In genomic region chr7:155963356-155963755, GRCh38 we compare ENCODE assay signal across 19 cellular contexts.
A peak's percentile ranks its signal among the peaks of the same experiment; 100 is the strongest.
DNase-seq lines count a peak whose midpoint lies in the region; ATAC-seq and TF ChIP-seq lines count a peak whose summit lies in the region.
"Had no signal": no experiment of that assay in that cellular context is flagged by ENCODE, and none has a peak within 500 bp of the region (broad histone marks: within the 10 kb centered on the region; RNA-seq: fewer than 3 reads in every experiment).

No MANE protein-coding gene starts in this region.

- no peaks in the 10 kb centered on the region for H3K4me1 ChIP-seq in endodermal cell (ENCODE audit: control insufficient read depth, insufficient read depth, low read length)
- no peaks in the 10 kb centered on the region for H3K4me1 ChIP-seq in sigmoid colon
- H3K4me1 ChIP-seq: BE2C had no signal

- TF ChIP-seq POLR2A in sigmoid colon (IDR thresholded peaks at IDR 0.05): no peak

- DNase-seq in activated CD8-positive, alpha-beta memory T cell treated with anti-CD3 and anti-CD28 coated beads, Interleukin-2, amount 50 U/mL, for 48 hours: peak; percentile 44
- DNase-seq in activated CD8-positive, alpha-beta memory T cell treated with anti-CD3 and anti-CD28 coated beads, Interleukin-2, amount 50 U/mL, for 4 hours: no peak
- DNase-seq in Calu3 (no peak), endodermal cell (peak; percentile 28), sigmoid colon (peak; percentile 45), medulla oblongata (ENCODE audit: extremely low spot score) (no peak)
- no peak for DNase-seq in activated CD4-positive, alpha-beta T cell treated with anti-CD3 and anti-CD28 coated beads for 36 hours
- DNase-seq: 8988T, ACHN, BE2C, NCI-H1048, NCI-H1417, NCI-H1694, NCI-H2029 treated with DMSO at 0.1 percent for 48 hours, NCI-H2227 treated with DMSO at 0.1 percent for 48 hours, NCI-H526 treated with DMSO at 0.1 percent for 48 hours, PC-9 had no signal

- peak overlapping the region; percentile 90 for H3K27ac Mint-ChIP-seq in Calu3 (ENCODE audit: unreplicated experiment)
- H3K27ac Mint-ChIP-seq in endodermal cell: no peak overlapping the region
- no peak overlapping the region for H3K27ac Mint-ChIP-seq in activated CD4-positive, alpha-beta T cell treated with anti-CD3 and anti-CD28 coated beads for 36 hours

- TF ChIP-seq EP300 in sigmoid colon (IDR thresholded peaks at IDR 0.05): no peak

- H3K27me3 Mint-ChIP-seq in Calu3 (ENCODE audit: unreplicated experiment): no peaks in the 10 kb centered on the region
- peaks cover 2% of the 10 kb centered on the region for H3K27me3 Mint-ChIP-seq in endodermal cell (ENCODE audit: insufficient read depth)
- peaks cover 18% of the 10 kb centered on the region for H3K27me3 Mint-ChIP-seq in activated CD4-positive, alpha-beta T cell treated with anti-CD3 and anti-CD28 coated beads for 36 hours

- TF ChIP-seq CTCF in Calu3 (IDR thresholded peaks at IDR 0.05; ENCODE audit: unreplicated experiment): no peak
- no peak for TF ChIP-seq CTCF in endodermal cell (conservative IDR thresholded peaks at IDR 0.05)
- TF ChIP-seq CTCF in sigmoid colon (IDR thresholded peaks at IDR 0.05): no peak

- H3K36me3 ChIP-seq in endodermal cell (ENCODE audit: control insufficient read depth, insufficient read depth, low read length) (no peaks in the 10 kb centered on the region), sigmoid colon (no peaks in the 10 kb centered on the region)
- H3K36me3 ChIP-seq: BE2C had no signal

- POLR2A ChIA-PET in activated CD4-positive, alpha-beta T cell treated with anti-CD3 and anti-CD28 coated beads for 36 hours (lab: Charles Lee): interaction anchor here (1.0 kb wide), 1 partner anchor 33 kb away, joined by 3 read pairs; no protein-coding TSS in a partner anchor

- H3K36me3 Mint-ChIP-seq in Calu3 (ENCODE audit: insufficient read depth, unreplicated experiment) (peaks cover 19% of the 10 kb centered on the region), endodermal cell (ENCODE audit: low read depth) (no peaks in the 10 kb centered on the region)
- H3K36me3 Mint-ChIP-seq in activated CD4-positive, alpha-beta T cell treated with anti-CD3 and anti-CD28 coated beads for 36 hours (ENCODE audit: low read depth): no peaks in the 10 kb centered on the region

- CTCF ChIA-PET in Calu3 (lab: Charles Lee): no interaction called here
- CTCF ChIA-PET in activated CD4-positive, alpha-beta T cell treated with anti-CD3 and anti-CD28 coated beads for 36 hours (lab: Charles Lee): no interaction called here

- 95 to 100% methylated on average over 2 to 8 of the region's 8 CpGs for WGBS in endodermal cell (ENCODE audit: insufficient coverage in 1 of 2, insufficient read length in 1 of 2), 2 experiments
- 89 to 93% methylated on average over 8 of the region's 8 CpGs for WGBS in sigmoid colon, 2 donors

- no peaks in the 10 kb centered on the region for H3K9me3 ChIP-seq in endodermal cell (ENCODE audit: control insufficient read depth, low read length)
- H3K9me3 ChIP-seq in sigmoid colon: no peaks in the 10 kb centered on the region
- H3K9me3 ChIP-seq: BE2C had no signal

- H3K4me1 Mint-ChIP-seq in Calu3 (ENCODE audit: low read depth, unreplicated experiment) (peaks cover 11% of the 10 kb centered on the region), endodermal cell (no peaks in the 10 kb centered on the region)
- H3K4me1 Mint-ChIP-seq in activated CD4-positive, alpha-beta T cell treated with anti-CD3 and anti-CD28 coated beads for 36 hours: peaks cover 28% of the 10 kb centered on the region

- BruUV-seq in Calu3 (replicated peaks; lab: Mats Ljungman, UMichigan): no TSS peak

- H3K27ac ChIP-seq in endodermal cell (ENCODE audit: low read depth, low read length) (no peak overlapping the region), sigmoid colon (no peak overlapping the region)

- H3K27me3 ChIP-seq in endodermal cell (ENCODE audit: control insufficient read depth, insufficient read depth, low read length, poor library complexity, severe bottlenecking): no peaks in the 10 kb centered on the region
- peaks cover 0 to 5% (median 0%) of the 10 kb centered on the region in 3 donors for H3K27me3 ChIP-seq in sigmoid colon

- H3K4me3 ChIP-seq in endodermal cell (ENCODE audit: low read length) (no peak overlapping the region), sigmoid colon (no peak overlapping the region)
- H3K4me3 ChIP-seq: PC-9 had no signal

- no peak overlapping the region for H3K9ac ChIP-seq in endodermal cell (ENCODE audit: extremely low read depth, low read length, poor library complexity, severe bottlenecking)

- H3K9me3 Mint-ChIP-seq in Calu3 (ENCODE audit: low read depth, unreplicated experiment): no peaks in the 10 kb centered on the region
- no peaks in the 10 kb centered on the region for H3K9me3 Mint-ChIP-seq in endodermal cell
- no peaks in the 10 kb centered on the region for H3K9me3 Mint-ChIP-seq in activated CD4-positive, alpha-beta T cell treated with anti-CD3 and anti-CD28 coated beads for 36 hours (ENCODE audit: low read depth)

- intact Hi-C loops in Calu3 (cut with micrococcal nuclease; ENCODE audit: unreplicated experiment): no loop called here
- intact Hi-C loops in sigmoid colon (cut with DNase I): no loop called here
- intact Hi-C loops in activated CD4-positive, alpha-beta T cell treated with anti-CD3 and anti-CD28 coated beads for 36 hours (cut with DNase I, micrococcal nuclease): loop anchor here (2.0 to 10.0 kb wide), 5 partner anchors 17 to 1531 kb away; partner anchors contain the start of gene RBM33 (in 1 of the 2)

- H3K4me3 Mint-ChIP-seq in Calu3 (ENCODE audit: low read depth, unreplicated experiment) (peak overlapping the region; percentile 4), endodermal cell (no peak overlapping the region)
- H3K4me3 Mint-ChIP-seq in activated CD4-positive, alpha-beta T cell treated with anti-CD3 and anti-CD28 coated beads for 36 hours: no peak overlapping the region

- no peak for ATAC-seq in GM21723 (IDR thresholded peaks at IDR 0.05; ENCODE audit: unreplicated experiment)
- ATAC-seq in activated CD4-positive, alpha-beta T cell treated with anti-CD3 and anti-CD28 coated beads for 36 hours: no peak
- ATAC-seq: Right ventricle myocardium inferior had no signal

Comparison
In these comparisons a context has a peak if more than half of its experiments do, and no peak if none do; other contexts are left out.
1. DNase-seq: peak in activated CD8-positive, alpha-beta memory T cell treated with anti-CD3 and anti-CD28 coated beads, Interleukin-2, amount 50 U/mL, for 48 hours (single experiment), endodermal cell (single experiment) and sigmoid colon (single experiment); none in activated CD8-positive, alpha-beta memory T cell treated with anti-CD3 and anti-CD28 coated beads, Interleukin-2, amount 50 U/mL, for 4 hours (single experiment), Calu3 (single experiment), activated CD4-positive, alpha-beta T cell treated with anti-CD3 and anti-CD28 coated beads for 36 hours (single experiment) and medulla oblongata (single experiment).
2. intact Hi-C loops: an anchor here in activated CD4-positive, alpha-beta T cell treated with anti-CD3 and anti-CD28 coated beads for 36 hours (2.0 to 10.0 kb wide); none called in Calu3 and sigmoid colon.